In genomic region chr5:170232786-170233185, GRCh38 we compare ENCODE assay signal across 25 cellular contexts. TPM values are rescaled to one million over a fixed set of nuclear protein-coding genes. Genes with fewer than 3 reads are reported as not detected.
A peak's percentile ranks its signal among the peaks of the same experiment; 100 is the strongest.
DNase-seq lines count a peak whose midpoint lies in the region; ATAC-seq and TF ChIP-seq lines count a peak whose summit lies in the region.
"Had no signal": no experiment of that assay in that cellular context is flagged by ENCODE, and none has a peak within 500 bp of the region (broad histone marks: within the 10 kb centered on the region; RNA-seq: fewer than 3 reads in every experiment).

C5orf58 (plus strand) TSS chr5:170232985; CDS start chr5:170234977, 1,992 bp downstream.

- H3K27me3 Mint-ChIP-seq in activated CD4-positive, alpha-beta T cell treated with anti-CD3 and anti-CD28 coated beads, Interleukin-2, amount 10 ng/mL, durations not matched to agents 24 days and 14 days: no peaks in the 10 kb centered on the region
- H3K27me3 Mint-ChIP-seq in central memory CD8-positive, alpha-beta T cell: no peaks in the 10 kb centered on the region
- H3K27me3 Mint-ChIP-seq: CD4-positive, alpha-beta T cell had no signal

- no peaks in the 10 kb centered on the region for H3K4me1 Mint-ChIP-seq in activated CD4-positive, alpha-beta T cell treated with anti-CD3 and anti-CD28 coated beads, Interleukin-2, amount 10 ng/mL, durations not matched to agents 24 days and 14 days
- H3K4me1 Mint-ChIP-seq in central memory CD8-positive, alpha-beta T cell: no peaks in the 10 kb centered on the region

- POLR2A ChIA-PET in HEK293T (lab: Yijun Ruan, JAX): no interaction called here

- no peak within 1 kb of the TSS for H3K4me3 Mint-ChIP-seq in activated CD4-positive, alpha-beta T cell treated with anti-CD3 and anti-CD28 coated beads, Interleukin-2, amount 10 ng/mL, durations not matched to agents 24 days and 14 days
- no peak within 1 kb of the TSS for H3K4me3 Mint-ChIP-seq in central memory CD8-positive, alpha-beta T cell
- H3K4me3 Mint-ChIP-seq: CD4-positive, alpha-beta T cell had no signal

- no peak within 1 kb of the TSS for H3K27ac Mint-ChIP-seq in activated CD4-positive, alpha-beta T cell treated with anti-CD3 and anti-CD28 coated beads, Interleukin-2, amount 10 ng/mL, durations not matched to agents 24 days and 14 days
- peak within 1 kb of the TSS; percentile 14 for H3K27ac Mint-ChIP-seq in central memory CD8-positive, alpha-beta T cell (ENCODE audit: low read depth)

- peak; percentile 52 for DNase-seq in activated CD4-positive, alpha-beta T cell treated with anti-CD3 and anti-CD28 coated beads, Interleukin-2, amount 10 ng/mL, durations not matched to agents 24 days and 14 days
- no peak for DNase-seq in activated CD4-positive, alpha-beta T cell treated with anti-CD3 and anti-CD28 coated beads, Interleukin-2, amount 50 U/mL, for 1 hour
- no peak for DNase-seq in central memory CD8-positive, alpha-beta T cell (ENCODE audit: low spot score in 2 of 2)
- peak; percentile 69 for DNase-seq in iPS-NIHi11 (ENCODE audit: low spot score)
- DNase-seq in posterior vena cava (ENCODE audit: low spot score): peak; percentile 78
- DNase-seq in HEK293T (ENCODE audit: extremely low spot score): no peak
- DNase-seq in stimulated activated CD4-positive, alpha-beta T cell treated with anti-CD3 and anti-CD28 coated beads, Interleukin-2, amount 100 ng/mL, for 24 hours: no peak
- DNase-seq: ACHN; Caco-2; CD4-positive, alpha-beta T cell; DMS 273 treated with DMSO at 0.1 percent for 48 hours; DMS79 treated with DMSO at 0.1 percent for 48 hours; GM23248; KG1; NCI-H1092 treated with DMSO at 0.1 percent for 48 hours; NCI-H1436 treated with DMSO at 0.1 percent for 48 hours; NCI-H2081; NCI-H2171; NCI-H446; NCI-H526 treated with DMSO at 0.1 percent for 48 hours; OCI-M1 had no signal

- CTCF ChIA-PET in HEK293T (lab: Yijun Ruan, JAX): no interaction called here

- no peak for ATAC-seq in central memory CD8-positive, alpha-beta T cell (replicated peaks; ENCODE audit: extremely low read depth, poor library complexity, severe bottlenecking)
- no peak for ATAC-seq in HG03045 (IDR thresholded peaks at IDR 0.05; ENCODE audit: unreplicated experiment)
- ATAC-seq: Right ventricle myocardium inferior had no signal

- no peaks in the 10 kb centered on the region for H3K9me3 Mint-ChIP-seq in activated CD4-positive, alpha-beta T cell treated with anti-CD3 and anti-CD28 coated beads, Interleukin-2, amount 10 ng/mL, durations not matched to agents 24 days and 14 days
- no peaks in the 10 kb centered on the region for H3K9me3 Mint-ChIP-seq in central memory CD8-positive, alpha-beta T cell
- H3K9me3 Mint-ChIP-seq: CD4-positive, alpha-beta T cell had no signal

- peaks cover 7% of the 10 kb centered on the region for H3K36me3 Mint-ChIP-seq in activated CD4-positive, alpha-beta T cell treated with anti-CD3 and anti-CD28 coated beads, Interleukin-2, amount 10 ng/mL, durations not matched to agents 24 days and 14 days (ENCODE audit: low read depth)
- H3K36me3 Mint-ChIP-seq in central memory CD8-positive, alpha-beta T cell (ENCODE audit: insufficient read depth): peaks cover 2% of the 10 kb centered on the region

- intact Hi-C loops in activated CD4-positive, alpha-beta T cell treated with anti-CD3 and anti-CD28 coated beads, Interleukin-2, amount 10 ng/mL, durations not matched to agents 24 days and 14 days (cut with micrococcal nuclease): no loop called here
- intact Hi-C loops in posterior vena cava (cut with DNase I): loop anchor here in 1 of 2 donors (5.0 kb wide), 1 partner anchor 185 kb away; no protein-coding TSS in a partner anchor

TF ChIP-seq in HEK293T, 16 proteins besides CTCF, POLR2A, EP300 and RAD21:
- TF ChIP-seq ZNF384 (IDR thresholded peaks at IDR 0.05) (no peak), ARNT (IDR thresholded peaks at IDR 0.05) (no peak), TARDBP (IDR thresholded peaks at IDR 0.05) (no peak), CTBP1 (IDR thresholded peaks at IDR 0.05; ENCODE audit: borderline replicate concordance) (no peak)

RNA-seq across cellular contexts. Expression of gene C5orf58, which starts in this region (rescaled TPM):
- total RNA-seq in activated CD4-positive, alpha-beta T cell treated with anti-CD3 and anti-CD28 coated beads, Interleukin-2, amount 10 ng/mL, durations not matched to agents 24 days and 14 days: not detected in 2 replicates
- total RNA-seq in posterior vena cava: not detected
- total RNA-seq: Caco-2; CD4-positive, alpha-beta T cell; GM23248; HT-29; Right ventricle myocardium inferior; SJSA1 had no signal

Comparison
In these comparisons a context has a peak if more than half of its experiments do, and no peak if none do; other contexts are left out.
1. Peak in DNase-seq in activated CD4-positive, alpha-beta T cell treated with anti-CD3 and anti-CD28 coated beads, Interleukin-2, amount 10 ng/mL, durations not matched to agents 24 days and 14 days; RNA of the gene not detected or under 1 TPM.
2. Peak in DNase-seq in posterior vena cava; RNA of the gene not detected or under 1 TPM.